Comparison of ENCODE assay signal across 8 cellular contexts in genomic region chr13:34750078-34750703, GRCh38.
DNase-seq lines count a peak whose midpoint lies in the region; ATAC-seq and TF ChIP-seq lines count a peak whose summit lies in the region.

No MANE protein-coding gene starts in this region.

- TF ChIP-seq POLR2A in heart left ventricle (IDR thresholded peaks at IDR 0.05): no peak

- H3K4me1 Mint-ChIP-seq in HFFc6 (ENCODE audit: low read depth): no peaks in the 10 kb centered on the region

- H4K20me1 ChIP-seq in BLaER1 treated with 17β-estradiol and CSF1 and Interleukin-3, amounts not matched to agents 10 nM and 100 nM: no peaks in the 10 kb centered on the region
- H4K20me1 ChIP-seq in smooth muscle cell (ENCODE audit: low read depth): no peaks in the 10 kb centered on the region

- peaks cover 7% of the 10 kb centered on the region for H3F3A ChIP-seq in smooth muscle cell (ENCODE audit: low read depth)

- intact Hi-C loops in heart left ventricle (cut with DNase I): no loop called here

- H3K36me3 ChIP-seq in BLaER1 treated with 17β-estradiol and CSF1 and Interleukin-3, amounts not matched to agents 10 nM and 100 nM: no peaks in the 10 kb centered on the region
- H3K36me3 ChIP-seq in heart left ventricle: no peaks in the 10 kb centered on the region
- no peaks in the 10 kb centered on the region for H3K36me3 ChIP-seq in smooth muscle cell (ENCODE audit: low read depth)

- H3K36me3 Mint-ChIP-seq in HFFc6 (ENCODE audit: low read depth): no peaks in the 10 kb centered on the region

- H3K27ac ChIP-seq in BLaER1 treated with 17β-estradiol and CSF1 and Interleukin-3, amounts not matched to agents 10 nM and 100 nM: no peak overlapping the region
- H3K27ac ChIP-seq in heart left ventricle (no peak overlapping the region), smooth muscle cell (ENCODE audit: low read depth) (peak overlapping the region; percentile 95)

- H2AFZ ChIP-seq in smooth muscle cell (ENCODE audit: low read depth): peak overlapping the region; percentile 72

- no peak overlapping the region for H3K4me3 ChIP-seq in BLaER1 treated with 17β-estradiol and CSF1 and Interleukin-3, amounts not matched to agents 10 nM and 100 nM
- peak overlapping the region in 10 of 12 donors; percentile 11 to 50 (median 32) for H3K4me3 ChIP-seq in heart left ventricle
- H3K4me3 ChIP-seq in smooth muscle cell: peak overlapping the region; percentile 47

- H3K4me1 ChIP-seq in BLaER1 treated with 17β-estradiol and CSF1 and Interleukin-3, amounts not matched to agents 10 nM and 100 nM: peaks cover 16 to 50% (median 43%) of the 10 kb centered on the region in 10 experiments
- H3K4me1 ChIP-seq in heart left ventricle (peaks cover 3 to 42% (median 28%) of the 10 kb centered on the region in 12 donors), smooth muscle cell (ENCODE audit: low read depth) (peaks cover 23% of the 10 kb centered on the region)

- peaks cover 3% of the 10 kb centered on the region; the same call in 1 of the 2 replicates for H3K27me3 Mint-ChIP-seq in HFFc6 (ENCODE audit: insufficient read depth)

- no peaks in the 10 kb centered on the region for H3K27me3 ChIP-seq in BLaER1 treated with 17β-estradiol and CSF1 and Interleukin-3, amounts not matched to agents 10 nM and 100 nM
- no peaks in the 10 kb centered on the region for H3K27me3 ChIP-seq in heart left ventricle
- H3K27me3 ChIP-seq in smooth muscle cell (ENCODE audit: low read depth): no peaks in the 10 kb centered on the region

- WGBS in heart left ventricle, 4 donors: 34 to 50% (median 47%) methylated on average over 17 of the region's 17 CpGs
- 26% methylated on average over 17 of the region's 17 CpGs for WGBS in smooth muscle cell (ENCODE audit: low lambda C conversion rate)

- no peak overlapping the region for H3K27ac Mint-ChIP-seq in HFFc6

- peaks cover 10 to 40% (median 23%) of the 10 kb centered on the region in 11 experiments; a peak in 20 of 22 replicates for H3K9me3 ChIP-seq in BLaER1 treated with 17β-estradiol and CSF1 and Interleukin-3, amounts not matched to agents 10 nM and 100 nM (replicated peaks in 1 of 11)
- H3K9me3 ChIP-seq in heart left ventricle (peaks cover 0 to 20% (median 0%) of the 10 kb centered on the region in 12 donors), smooth muscle cell (replicated peaks; ENCODE audit: low read depth) (no peaks in the 10 kb centered on the region)

- peak overlapping the region; percentile 46; the same call in 1 of the 2 replicates for H3K4me3 Mint-ChIP-seq in HFFc6

- TF ChIP-seq CTCF in HFFc6 (IDR thresholded peaks at IDR 0.05) (no peak), heart left ventricle (IDR thresholded peaks at IDR 0.05) (no peak), smooth muscle cell (IDR thresholded peaks at IDR 0.05; ENCODE audit: borderline replicate concordance, insufficient read depth, poor library complexity, severe bottlenecking) (no peak)

- H3K9ac ChIP-seq in BLaER1 treated with 17β-estradiol and CSF1 and Interleukin-3, amounts not matched to agents 10 nM and 100 nM: no peak overlapping the region
- H3K9ac ChIP-seq in smooth muscle cell (ENCODE audit: low read depth): no peak overlapping the region

- no peak for DNase-seq in HFFc6
- peak; percentile 53 to 81 for DNase-seq in NCI-H524 (lab: John Stamatoyannopoulos, UW)
- peak in 4 of 5 donors; percentile 33 to 61 (median 38) for DNase-seq in heart left ventricle
- DNase-seq in smooth muscle cell (lab: John Stamatoyannopoulos, UW; ENCODE audit: unreplicated experiment): no peak
- no peak for DNase-seq in OCI-M1 (lab: John Stamatoyannopoulos, UW)
- DNase-seq in NOMO-1 treated with dmso at 0.1 percent for 144 hours (lab: John Stamatoyannopoulos, UW; ENCODE audit: unreplicated experiment): no peak

- H3K9me3 Mint-ChIP-seq in HFFc6: no peaks in the 10 kb centered on the region; the same call in 1 of the 2 replicates

- ATAC-seq in heart left ventricle (peak in 2 of 4 donors; percentile 28 to 38), GM18861 (IDR thresholded peaks at IDR 0.05; ENCODE audit: unreplicated experiment) (no peak)

- H3K79me2 ChIP-seq in smooth muscle cell (ENCODE audit: low read depth): no peaks in the 10 kb centered on the region

- peak overlapping the region in 7 of 11 experiments; percentile 20 to 67 (median 38); a peak in 13 of 22 replicates for H3K4me2 ChIP-seq in BLaER1 treated with 17β-estradiol and CSF1 and Interleukin-3, amounts not matched to agents 10 nM and 100 nM
- H3K4me2 ChIP-seq in smooth muscle cell: peak overlapping the region; percentile 84

Comparison
In these comparisons a context has a peak if more than half of its experiments do, and no peak if none do; other contexts are left out.
1. H3K4me3 ChIP-seq: peak in heart left ventricle (10 of 12) and smooth muscle cell (single experiment); none in BLaER1 treated with 17β-estradiol and CSF1 and Interleukin-3, amounts not matched to agents 10 nM and 100 nM (0 of 10).
2. DNase-seq: peak in NCI-H524 (2 of 2) and heart left ventricle (4 of 5); none in HFFc6 (single experiment), smooth muscle cell (single experiment), OCI-M1 (single experiment) and NOMO-1 treated with dmso at 0.1 percent for 144 hours (single experiment).